8 cellular contexts compared by ENCODE assay signal in the genomic region with DNA sequence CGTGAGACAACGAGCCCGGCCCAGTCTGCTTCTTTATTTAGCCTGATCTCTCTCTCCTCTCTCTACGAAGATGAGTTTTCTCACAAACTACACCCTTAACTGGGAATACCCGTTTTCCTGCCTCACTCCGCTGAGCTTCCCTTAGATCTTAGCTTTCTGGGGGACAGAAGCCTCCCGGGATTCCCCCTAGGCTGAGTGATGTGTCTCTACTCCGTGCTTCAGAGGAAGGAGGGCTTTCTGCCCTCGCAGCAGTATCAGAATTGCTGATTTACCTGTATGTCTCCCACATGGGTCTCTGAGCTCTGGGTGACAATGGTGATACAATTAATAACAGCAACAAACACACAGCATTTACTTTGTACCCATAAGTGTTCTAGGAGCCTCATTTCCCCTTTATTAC. TPM values are rescaled to one million over a fixed set of nuclear protein-coding genes. Genes with fewer than 3 reads are reported as not detected.
DNase-seq lines count a peak whose midpoint lies in the region.

No MANE protein-coding gene starts in this region.

- no peak overlapping the region for H2BK15ac ChIP-seq in neuronal stem cell (ENCODE audit: low read length)

- H3K27ac ChIP-seq in cingulate gyrus (ENCODE audit: low read depth, low read length), result peak overlapping the region; percentile 84
- no peak overlapping the region for H3K27ac ChIP-seq in neuronal stem cell (replicated peaks; ENCODE audit: low read length)

- intact Hi-C loops in posterior vena cava (cut with DNase I), result no loop called here

- H3K4me1 ChIP-seq in neuronal stem cell (ENCODE audit: control insufficient read depth in 2 of 2, insufficient read depth in 1 of 2, low read depth in 1 of 2, low read length in 2 of 2), result peaks cover 3 to 7% of the 10 kb centered on the region in 2 donors

- peaks cover 9% of the 10 kb centered on the region for H3K36me3 Mint-ChIP-seq in IgD-negative memory B cell

- no peak overlapping the region for H2BK12ac ChIP-seq in neuronal stem cell (ENCODE audit: low read length)

- H3K4me2 ChIP-seq in neuronal stem cell (ENCODE audit: insufficient read depth, low read length, poor library complexity, severe bottlenecking), result peak overlapping the region; percentile 72

- H2BK5ac ChIP-seq in neuronal stem cell (ENCODE audit: low read length), result peak overlapping the region; percentile 58

- H2BK120ac ChIP-seq in neuronal stem cell (ENCODE audit: low read depth, low read length), result no peak overlapping the region

- H3K36me3 ChIP-seq in neuronal stem cell (replicated peaks in 1 of 2; ENCODE audit: control insufficient read depth in 2 of 2, insufficient read depth in 2 of 2, low read length in 2 of 2), result peaks cover 13 to 31% of the 10 kb centered on the region in 2 donors

- H3K27me3 Mint-ChIP-seq in IgD-negative memory B cell, result no peaks in the 10 kb centered on the region

- H3K27me3 ChIP-seq in neuronal stem cell (ENCODE audit: control insufficient read depth in 3 of 3, insufficient read depth in 3 of 3, low read depth in 1 of 3, low read length in 3 of 3), result no peaks in the 10 kb centered on the region

- no peak overlapping the region for H4K8ac ChIP-seq in neuronal stem cell (ENCODE audit: low read depth, low read length)

- peak; percentile 50 for DNase-seq in activated CD4-positive, alpha-beta T cell treated with anti-CD3 and anti-CD28 coated beads for 48 hours
- DNase-seq in activated CD4-positive, alpha-beta T cell treated with anti-CD3 and anti-CD28 coated beads, Interleukin-2, amount 50 U/mL, for 4 hours, result no peak
- DNase-seq in neuronal stem cell (ENCODE audit: low spot score), result no peak
- DNase-seq in NCI-H774 (lab: John Stamatoyannopoulos, UW), result no peak
- DNase-seq in amygdala (lab: John Stamatoyannopoulos, UW), result no peak
- DNase-seq in posterior vena cava (ENCODE audit: low spot score), result no peak

- peak overlapping the region; percentile 96 for H2AFZ ChIP-seq in neuronal stem cell (ENCODE audit: low read length)

- peaks cover 2 to 3% of the 10 kb centered on the region in 2 donors for H3K9me3 ChIP-seq in neuronal stem cell (replicated peaks in 1 of 2; ENCODE audit: control insufficient read depth in 2 of 2, insufficient read depth in 1 of 2, low read depth in 1 of 2, low read length in 2 of 2)

- peak overlapping the region; percentile 59 to 93 for H3K4me3 ChIP-seq in neuronal stem cell (ENCODE audit: low read length in 2 of 2)

- H3K79me1 ChIP-seq in neuronal stem cell (ENCODE audit: low read depth, low read length), result peaks cover 5% of the 10 kb centered on the region

- H3K4me3 Mint-ChIP-seq in IgD-negative memory B cell, result peak overlapping the region; percentile 89 to 98 (median 90)

- WGBS in neuronal stem cell (ENCODE audit: extremely low coverage in 2 of 2, insufficient read length in 2 of 2, insufficient replicate concordance in 1 of 2), 2 donors, result no CpG with 5 or more reads among the region's 9 CpGs

- no peak overlapping the region for H3K4ac ChIP-seq in neuronal stem cell (ENCODE audit: low read length)

- no peak overlapping the region for H3K23ac ChIP-seq in neuronal stem cell (ENCODE audit: low read depth, low read length, poor library complexity)

- peak overlapping the region; percentile 93 to 97 (median 94) for H3K27ac Mint-ChIP-seq in IgD-negative memory B cell

- no peak overlapping the region for H3K14ac ChIP-seq in neuronal stem cell (ENCODE audit: low read length)

- no peak overlapping the region for H3K18ac ChIP-seq in neuronal stem cell (ENCODE audit: low read length)

- no peak overlapping the region for H4K91ac ChIP-seq in neuronal stem cell (ENCODE audit: low read depth, low read length, poor library complexity)

- peaks cover 18 to 37% (median 34%) of the 10 kb centered on the region in 3 donors for H3K4me1 Mint-ChIP-seq in IgD-negative memory B cell

- no peak overlapping the region for H3K9ac ChIP-seq in neuronal stem cell (ENCODE audit: low read depth, low read length, poor library complexity)

- H2AK5ac ChIP-seq in neuronal stem cell (ENCODE audit: low read depth, low read length), result no peak overlapping the region

- H3K9me3 Mint-ChIP-seq in IgD-negative memory B cell, result no peaks in the 10 kb centered on the region

RNA-seq across cellular contexts. Expression of a gene that starts 1.0 kb away (rescaled TPM):
- 30.5 TPM for polyA plus RNA-seq in IgD-negative memory B cell
- polyA plus RNA-seq in neuronal stem cell (2013, experiment 1 of 2), result 26.5 TPM
- polyA plus RNA-seq in neuronal stem cell (2013, experiment 2 of 2), result 28.4 TPM
- 10 to 100 TPM; 31.6 to 38.7 TPM for total RNA-seq in posterior vena cava

RNA-seq across cellular contexts. Expression of a gene that starts 29.2 kb away (rescaled TPM):
- not detected for polyA plus RNA-seq in IgD-negative memory B cell
- polyA plus RNA-seq in neuronal stem cell (2013, experiment 1 of 2), result not detected
- not detected for polyA plus RNA-seq in neuronal stem cell (2013, experiment 2 of 2)
- not detected for total RNA-seq in posterior vena cava

RNA-seq across cellular contexts. Expression of a gene that starts 43.0 kb away (rescaled TPM):
- not detected for polyA plus RNA-seq in IgD-negative memory B cell
- not detected for polyA plus RNA-seq in neuronal stem cell (2013, experiment 1 of 2)
- polyA plus RNA-seq in neuronal stem cell (2013, experiment 2 of 2), result not detected
- 100 to 1,000 TPM; 272 to 588 TPM for total RNA-seq in posterior vena cava

RNA-seq across cellular contexts. Expression of a gene that starts 47.0 kb away (rescaled TPM):
- polyA plus RNA-seq in IgD-negative memory B cell, result not detected
- polyA plus RNA-seq in neuronal stem cell (2013, experiment 1 of 2), result 0.13 TPM
- 0.08 TPM for polyA plus RNA-seq in neuronal stem cell (2013, experiment 2 of 2)
- total RNA-seq in posterior vena cava, result under 1 TPM; 0.51 to 0.90 TPM
